In genomic region chr1:110454328-110454727, GRCh38 we compare ENCODE assay signal across 31 cellular contexts. TPM values are rescaled to one million over a fixed set of nuclear protein-coding genes. Genes with fewer than 3 reads are reported as not detected.
"Had no signal": no experiment of that assay in that cellular context is flagged by ENCODE, and none has a peak within 500 bp of the region (broad histone marks: within the 10 kb centered on the region; RNA-seq: fewer than 3 reads in every experiment).

No MANE protein-coding gene starts in this region.

- FAIRE-seq: TTC549 had no signal

- H3K9me2 ChIP-seq: SK-N-SH had no signal

- H3K9me3 Mint-ChIP-seq: activated CD4-positive, alpha-beta T cell treated with anti-CD3 and anti-CD28 coated beads, Interleukin-2, amount 10 ng/mL, durations not matched to agents 7 days and 5 days; activated naive CD4-positive, alpha-beta T cell treated with anti-CD3 and anti-CD28 coated beads, Interleukin-2, amount 50 U/mL, for 24 hours; activated naive CD8-positive, alpha-beta T cell treated with anti-CD3 and anti-CD28 coated beads, Interleukin-2, amount 10 ng/mL, durations not matched to agents 7 days and 5 days; activated T-cell treated with anti-CD3 and anti-CD28 coated beads, Interleukin-2, amount 50 U/mL, for 24 hours; activated T-helper 2 cell treated with anti-CD3 and anti-CD28 coated beads, Interferon-gamma antibody, Interleukin-2, Interleukin-4, amounts not matched to agents 10 μg/mL and 5 μg/mL and 100 μg/mL, durations not matched to agents 14 hours and 24 hours and 36 hours; T-helper 1 cell treated with Interleukin-12 subunit alpha and Interleukin-12 subunit beta and Interleukin-4 antibody, amounts not matched to agents 30 μg/mL and 1 μg/mL, for 36 hours; T-helper 2 cell treated with Interferon-gamma antibody and Interleukin-4, amounts not matched to agents 5 μg/mL and 100 μg/mL, for 36 hours had no signal

- H3K27ac ChIP-seq: ascending aorta, SJSA1 had no signal

- H3K27me3 Mint-ChIP-seq: activated CD4-positive, alpha-beta T cell treated with anti-CD3 and anti-CD28 coated beads for 36 hours; activated naive CD4-positive, alpha-beta T cell treated with anti-CD3 and anti-CD28 coated beads, Interleukin-2, amount 50 U/mL, for 24 hours had no signal

- H3K4me1 ChIP-seq: ascending aorta, SJSA1 had no signal

- H3K36me3 Mint-ChIP-seq: activated naive CD4-positive, alpha-beta T cell treated with anti-CD3 and anti-CD28 coated beads, Interleukin-2, amount 50 U/mL, for 24 hours; activated naive CD8-positive, alpha-beta T cell treated with anti-CD3 and anti-CD28 coated beads, Interleukin-2, amount 10 ng/mL, durations not matched to agents 7 days and 5 days had no signal

- H3K4me3 ChIP-seq: ascending aorta, MG63, SJSA1 had no signal

- H3K9me3 ChIP-seq: ascending aorta, MG63, SJSA1, SK-N-SH had no signal

- H3K9ac ChIP-seq: SK-N-SH had no signal

- DNase-seq: activated CD4-positive, alpha-beta T cell treated with anti-CD3 and anti-CD28 coated beads for 36 hours; activated CD4-positive, alpha-beta T cell treated with anti-CD3 and anti-CD28 coated beads, Interleukin-2, amount 10 ng/mL, durations not matched to agents 7 days and 5 days; activated CD4-positive, alpha-beta T cell treated with anti-CD3 and anti-CD28 coated beads, Interleukin-2, amount 50 U/mL, for 48 hours; activated CD8-positive, alpha-beta T cell treated with anti-CD3 and anti-CD28 coated beads, Interleukin-2, amount 10 ng/mL, durations not matched to agents 7 days and 5 days; activated gamma-delta T cell; activated naive CD4-positive, alpha-beta T cell treated with Interleukin-2 at 50 U/mL for 16 hours; activated naive CD8-positive, alpha-beta T cell treated with anti-CD3 and anti-CD28 coated beads, Interleukin-2, amount 10 ng/mL, durations not matched to agents 7 days and 5 days; activated T-cell treated with anti-CD3 and anti-CD28 coated beads, Interleukin-2, amount 50 U/mL, for 24 hours; amygdala; Karpas-422; KBM-7; MG63; NCI-H1048; NCI-H1105 treated with DMSO at 0.1 percent for 48 hours; NCI-H1436; NCI-H1694; NCI-H2029; NCI-H510A; NCI-H526 treated with DMSO at 0.1 percent for 48 hours; NCI-H82; SHP77 treated with DMSO at 0.1 percent for 48 hours; SK-N-SH had no signal

- H3K4me3 Mint-ChIP-seq: activated CD4-positive, alpha-beta T cell treated with anti-CD3 and anti-CD28 coated beads for 36 hours; activated CD4-positive, alpha-beta T cell treated with anti-CD3 and anti-CD28 coated beads, Interleukin-2, amount 10 ng/mL, durations not matched to agents 7 days and 5 days; activated CD8-positive, alpha-beta T cell treated with anti-CD3 and anti-CD28 coated beads, Interleukin-2, amount 10 ng/mL, durations not matched to agents 7 days and 5 days; activated naive CD4-positive, alpha-beta T cell treated with anti-CD3 and anti-CD28 coated beads, Interleukin-2, amount 50 U/mL, for 24 hours; activated naive CD8-positive, alpha-beta T cell treated with anti-CD3 and anti-CD28 coated beads, Interleukin-2, amount 10 ng/mL, durations not matched to agents 7 days and 5 days; activated T-cell treated with anti-CD3 and anti-CD28 coated beads, Interleukin-2, amount 50 U/mL, for 24 hours; T-helper 1 cell treated with Interleukin-12 subunit alpha and Interleukin-12 subunit beta and Interleukin-4 antibody, amounts not matched to agents 30 μg/mL and 1 μg/mL, for 36 hours; T-helper 2 cell treated with Interferon-gamma antibody and Interleukin-4, amounts not matched to agents 5 μg/mL and 100 μg/mL, for 36 hours had no signal

- H3K4me1 Mint-ChIP-seq: activated CD4-positive, alpha-beta T cell treated with anti-CD3 and anti-CD28 coated beads for 36 hours; activated CD4-positive, alpha-beta T cell treated with anti-CD3 and anti-CD28 coated beads, Interleukin-2, amount 10 ng/mL, durations not matched to agents 7 days and 5 days; activated naive CD4-positive, alpha-beta T cell treated with anti-CD3 and anti-CD28 coated beads, Interleukin-2, amount 50 U/mL, for 24 hours; activated naive CD8-positive, alpha-beta T cell treated with anti-CD3 and anti-CD28 coated beads, Interleukin-2, amount 10 ng/mL, durations not matched to agents 7 days and 5 days had no signal

- H3K27me3 ChIP-seq: ascending aorta had no signal

- ATAC-seq: activated CD4-positive, alpha-beta T cell treated with anti-CD3 and anti-CD28 coated beads for 36 hours; activated CD4-positive, CD25-positive, alpha-beta regulatory T cell treated with anti-CD3 and anti-CD28 coated beads, Interleukin-2, amount 50 U/mL, for 24 hours; activated CD8-positive, alpha-beta T cell treated with anti-CD3 and anti-CD28 coated beads, Interleukin-2, amount 10 ng/mL, durations not matched to agents 7 days and 5 days; Panc1 had no signal

- H3K27ac Mint-ChIP-seq: activated CD4-positive, alpha-beta T cell treated with anti-CD3 and anti-CD28 coated beads for 36 hours; activated CD4-positive, alpha-beta T cell treated with anti-CD3 and anti-CD28 coated beads, Interleukin-2, amount 10 ng/mL, durations not matched to agents 7 days and 5 days; activated CD8-positive, alpha-beta T cell treated with anti-CD3 and anti-CD28 coated beads, Interleukin-2, amount 10 ng/mL, durations not matched to agents 7 days and 5 days; activated naive CD8-positive, alpha-beta T cell treated with anti-CD3 and anti-CD28 coated beads, Interleukin-2, amount 10 ng/mL, durations not matched to agents 7 days and 5 days; activated T-cell treated with anti-CD3 and anti-CD28 coated beads, Interleukin-2, amount 50 U/mL, for 24 hours; activated T-helper 2 cell treated with anti-CD3 and anti-CD28 coated beads, Interferon-gamma antibody, Interleukin-2, Interleukin-4, amounts not matched to agents 10 μg/mL and 5 μg/mL and 100 μg/mL, durations not matched to agents 14 hours and 24 hours and 36 hours; T-helper 1 cell treated with Interleukin-12 subunit alpha and Interleukin-12 subunit beta and Interleukin-4 antibody, amounts not matched to agents 30 μg/mL and 1 μg/mL, for 36 hours; T-helper 2 cell treated with Interferon-gamma antibody and Interleukin-4, amounts not matched to agents 5 μg/mL and 100 μg/mL, for 36 hours had no signal

- H3K4me2 ChIP-seq: SK-N-SH had no signal

- H3K36me3 ChIP-seq: ascending aorta, MG63, SJSA1 had no signal

RNA-seq across cellular contexts. Expression of gene PROK1, which starts 3.4 kb away (rescaled TPM):
- total RNA-seq: activated CD4-positive, alpha-beta T cell treated with anti-CD3 and anti-CD28 coated beads for 36 hours; activated CD4-positive, alpha-beta T cell treated with anti-CD3 and anti-CD28 coated beads, Interleukin-2, amount 10 ng/mL, durations not matched to agents 7 days and 5 days; activated CD8-positive, alpha-beta T cell treated with anti-CD3 and anti-CD28 coated beads, Interleukin-2, amount 10 ng/mL, durations not matched to agents 7 days and 5 days; activated naive CD8-positive, alpha-beta T cell treated with anti-CD3 and anti-CD28 coated beads, Interleukin-2, amount 10 ng/mL, durations not matched to agents 7 days and 5 days; activated T-helper 2 cell treated with anti-CD3 and anti-CD28 coated beads, Interferon-gamma antibody, Interleukin-2, Interleukin-4, amounts not matched to agents 10 μg/mL and 5 μg/mL and 100 μg/mL, durations not matched to agents 14 hours and 24 hours and 36 hours; ascending aorta; SJSA1 had no signal
- polyA plus RNA-seq: SK-N-SH had no signal
